ENCODE assay signal across 8 cellular contexts in the genomic region with DNA sequence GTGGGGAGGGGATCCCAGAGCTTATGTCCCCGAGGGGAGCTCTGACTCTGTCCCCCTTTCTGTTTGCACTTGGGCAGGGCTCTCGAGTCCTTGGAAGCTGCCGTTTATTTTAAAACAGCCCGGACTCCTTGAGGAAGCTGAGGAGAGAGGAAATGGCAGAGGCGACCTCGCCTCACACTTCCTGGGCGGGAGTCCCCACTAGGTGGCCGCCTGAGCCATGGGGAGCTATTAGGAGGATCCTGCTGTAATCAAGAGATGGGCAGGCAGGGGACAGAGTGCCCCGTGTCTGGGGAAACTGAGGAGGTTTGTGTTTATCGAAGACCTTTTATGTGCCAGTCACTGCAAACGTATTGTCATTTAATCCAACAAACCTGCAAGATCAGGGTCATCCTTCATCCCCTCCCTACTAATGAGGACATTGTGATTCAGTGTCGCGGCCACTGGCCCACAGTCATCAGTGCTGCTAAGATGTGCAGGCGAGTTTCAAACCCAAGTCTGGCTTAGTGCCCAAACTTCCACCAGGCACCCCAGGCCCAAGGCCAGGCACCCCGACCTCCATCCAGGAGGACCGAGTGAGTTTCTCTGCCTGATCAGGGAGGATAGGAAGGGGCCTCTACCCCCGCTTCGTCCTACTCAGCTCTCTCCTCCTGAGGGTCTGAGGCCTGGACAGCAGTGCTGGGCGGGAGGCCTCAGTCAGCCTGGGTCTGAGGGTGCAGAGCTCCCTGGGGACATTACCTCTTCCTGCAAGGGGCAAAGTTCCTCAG.
DNase-seq lines count a peak whose midpoint lies in the region; ATAC-seq and TF ChIP-seq lines count a peak whose summit lies in the region.

No MANE protein-coding gene starts in this region.

- TF ChIP-seq CTCF in endodermal cell (conservative IDR thresholded peaks at IDR 0.05) (peak; percentile 76), neural crest cell (conservative IDR thresholded peaks at IDR 0.05) (peak; percentile 60)

- H3K4me3 Mint-ChIP-seq in endodermal cell (no peak overlapping the region), neural crest cell (no peak overlapping the region), T-cell (no peak overlapping the region)
- no peak overlapping the region for H3K4me3 Mint-ChIP-seq in stimulated activated naive B cell treated with anti-CD40 and anti-IgM and Interleukin-4, amounts not matched to agents 10 μg/mL and 1 μg/mL and 100 μg/mL, for 72 hours

- H3K36me3 Mint-ChIP-seq in endodermal cell (ENCODE audit: low read depth): no peaks in the 10 kb centered on the region
- no peaks in the 10 kb centered on the region for H3K36me3 Mint-ChIP-seq in neural crest cell (ENCODE audit: low read depth)
- no peaks in the 10 kb centered on the region for H3K36me3 Mint-ChIP-seq in stimulated activated naive B cell treated with anti-CD40 and anti-IgM and Interleukin-4, amounts not matched to agents 10 μg/mL and 1 μg/mL and 100 μg/mL, for 72 hours
- no peaks in the 10 kb centered on the region for H3K36me3 Mint-ChIP-seq in T-cell

- no peak overlapping the region for H3K27ac ChIP-seq in endodermal cell (ENCODE audit: low read depth, low read length)

- CTCF ChIA-PET in T-cell (lab: Charles Lee): no interaction called here

- in situ Hi-C loops in KBM-7 (cut with MboI; ENCODE audit: low pct_unique_long_range_greater_than_20kb, low sequenced_read_pairs): no loop called here

- H3K27me3 Mint-ChIP-seq in endodermal cell (ENCODE audit: insufficient read depth) (peaks cover 8% of the 10 kb centered on the region), neural crest cell (ENCODE audit: low read depth) (no peaks in the 10 kb centered on the region), T-cell (peaks cover 3 to 4% of the 10 kb centered on the region in 2 donors)
- H3K27me3 Mint-ChIP-seq in stimulated activated naive B cell treated with anti-CD40 and anti-IgM and Interleukin-4, amounts not matched to agents 10 μg/mL and 1 μg/mL and 100 μg/mL, for 72 hours: peaks cover 3 to 8% of the 10 kb centered on the region in 2 donors

- no peak overlapping the region for H3K9ac ChIP-seq in endodermal cell (ENCODE audit: extremely low read depth, low read length, poor library complexity, severe bottlenecking)

- H3K9me3 Mint-ChIP-seq in endodermal cell (no peaks in the 10 kb centered on the region), neural crest cell (no peaks in the 10 kb centered on the region), T-cell (no peaks in the 10 kb centered on the region)
- no peaks in the 10 kb centered on the region for H3K9me3 Mint-ChIP-seq in stimulated activated naive B cell treated with anti-CD40 and anti-IgM and Interleukin-4, amounts not matched to agents 10 μg/mL and 1 μg/mL and 100 μg/mL, for 72 hours

- H3K4me1 ChIP-seq in endodermal cell (ENCODE audit: control insufficient read depth, insufficient read depth, low read length): peaks cover 5% of the 10 kb centered on the region

- no peaks in the 10 kb centered on the region for H3K36me3 ChIP-seq in endodermal cell (ENCODE audit: control insufficient read depth, insufficient read depth, low read length)

- H3K27me3 ChIP-seq in endodermal cell (ENCODE audit: control insufficient read depth, insufficient read depth, low read length, poor library complexity, severe bottlenecking): no peaks in the 10 kb centered on the region

- no peak overlapping the region for H3K4me3 ChIP-seq in endodermal cell (ENCODE audit: low read length)

- POLR2A ChIA-PET in T-cell (lab: Charles Lee): no interaction called here

- no peaks in the 10 kb centered on the region for H3K9me3 ChIP-seq in endodermal cell (ENCODE audit: control insufficient read depth, low read length)

- DNase-seq in EL (peak; percentile 45), KBM-7 (peak; percentile 7), endodermal cell (peak; percentile 75), neural crest cell (ENCODE audit: low read depth, low spot score) (peak; percentile 35), T-cell (no peak)
- no peak for DNase-seq in stimulated activated naive B cell treated with anti-CD40 and anti-IgM and Interleukin-4, amounts not matched to agents 10 μg/mL and 1 μg/mL and 100 μg/mL, for 72 hours

- H3K4me1 Mint-ChIP-seq in endodermal cell (peaks cover 3% of the 10 kb centered on the region), neural crest cell (peaks cover 7% of the 10 kb centered on the region), T-cell (no peaks in the 10 kb centered on the region)
- peaks cover 0 to 2% of the 10 kb centered on the region in 2 donors for H3K4me1 Mint-ChIP-seq in stimulated activated naive B cell treated with anti-CD40 and anti-IgM and Interleukin-4, amounts not matched to agents 10 μg/mL and 1 μg/mL and 100 μg/mL, for 72 hours

- no peak for ATAC-seq in HG03460 (IDR thresholded peaks at IDR 0.05; ENCODE audit: unreplicated experiment)
- ATAC-seq in stimulated activated naive B cell treated with anti-CD40 and anti-IgM and Interleukin-4, amounts not matched to agents 10 μg/mL and 1 μg/mL and 100 μg/mL, for 72 hours (replicated peaks): no peak
- ATAC-seq in activated CD4-positive, CD25-positive, alpha-beta regulatory T cell treated with anti-CD3 and anti-CD28 coated beads, Interleukin-2, amount 50 U/mL, for 24 hours: no peak
- no peak for ATAC-seq in T-cell (replicated peaks in 1 of 4)

- 83 to 85% methylated on average over 13 to 19 of the region's 19 CpGs for WGBS in endodermal cell (ENCODE audit: insufficient coverage in 1 of 2, insufficient read length in 1 of 2), 2 experiments

- H3K27ac Mint-ChIP-seq in endodermal cell (peak overlapping the region; percentile 68), neural crest cell (ENCODE audit: unreplicated experiment) (peak overlapping the region; percentile 35), T-cell (no peak overlapping the region)
- no peak overlapping the region for H3K27ac Mint-ChIP-seq in stimulated activated naive B cell treated with anti-CD40 and anti-IgM and Interleukin-4, amounts not matched to agents 10 μg/mL and 1 μg/mL and 100 μg/mL, for 72 hours

Comparison
In these comparisons a context has a peak if more than half of its experiments do, and no peak if none do; other contexts are left out.
1. DNase-seq: peak in EL (single experiment), KBM-7 (single experiment), endodermal cell (single experiment) and neural crest cell (single experiment); none in stimulated activated naive B cell treated with anti-CD40 and anti-IgM and Interleukin-4, amounts not matched to agents 10 μg/mL and 1 μg/mL and 100 μg/mL, for 72 hours (single experiment) and T-cell (0 of 34).
2. H3K27ac Mint-ChIP-seq: peak in endodermal cell (single experiment) and neural crest cell (single experiment); none in stimulated activated naive B cell treated with anti-CD40 and anti-IgM and Interleukin-4, amounts not matched to agents 10 μg/mL and 1 μg/mL and 100 μg/mL, for 72 hours (single experiment) and T-cell (0 of 2).